ENCODE assay signal across 5 cellular contexts in genomic region chr2:25549571-25549970, GRCh38.
DNase-seq lines count a peak whose midpoint lies in the region; TF ChIP-seq lines count a peak whose summit lies in the region.
"Not testable (repeated sequence)": the region's sequence is repeated elsewhere in the genome, so short reads cannot be mapped to it uniquely, and the experiment has no call there.

No MANE protein-coding gene starts in this region.

- H3K27ac ChIP-seq in adrenal gland, ovary, testis: not testable (repeated sequence)

- H3K36me3 Mint-ChIP-seq in activated CD4-positive, alpha-beta T cell treated with anti-CD3 and anti-CD28 coated beads, Interleukin-2, amount 10 ng/mL, durations not matched to agents 24 days and 14 days (ENCODE audit: low read depth); nephron (ENCODE audit: low read depth): not testable (repeated sequence)

- H3K27ac Mint-ChIP-seq in activated CD4-positive, alpha-beta T cell treated with anti-CD3 and anti-CD28 coated beads, Interleukin-2, amount 10 ng/mL, durations not matched to agents 24 days and 14 days = not testable (repeated sequence)
- peak overlapping the region; percentile 7 to 86 (median 32) for H3K27ac Mint-ChIP-seq in nephron

- not testable (repeated sequence) for H3K4me3 ChIP-seq in adrenal gland, ovary, testis

- not testable (repeated sequence) for H3K4me3 Mint-ChIP-seq in activated CD4-positive, alpha-beta T cell treated with anti-CD3 and anti-CD28 coated beads, Interleukin-2, amount 10 ng/mL, durations not matched to agents 24 days and 14 days; nephron

- peak; percentile 27 for DNase-seq in activated CD4-positive, alpha-beta T cell treated with anti-CD3 and anti-CD28 coated beads, Interleukin-2, amount 10 ng/mL, durations not matched to agents 24 days and 14 days
- DNase-seq in adrenal gland (peak in 4 of 7 donors; percentile 27 to 42 (median 34)), ovary (peak; percentile 54 to 75 (median 69)), testis (peak; percentile 70)

- peaks cover 18% of the 10 kb centered on the region for H3K4me1 Mint-ChIP-seq in activated CD4-positive, alpha-beta T cell treated with anti-CD3 and anti-CD28 coated beads, Interleukin-2, amount 10 ng/mL, durations not matched to agents 24 days and 14 days
- peaks cover 23% of the 10 kb centered on the region for H3K4me1 Mint-ChIP-seq in nephron

- TF ChIP-seq CTCF in adrenal gland (IDR thresholded peaks at IDR 0.05); nephron (IDR thresholded peaks at IDR 0.05; ENCODE audit: unreplicated experiment in 3 of 3); ovary (IDR thresholded peaks at IDR 0.05); testis (IDR thresholded peaks at IDR 0.05): not testable (repeated sequence)

- not testable (repeated sequence) for H3K27me3 Mint-ChIP-seq in activated CD4-positive, alpha-beta T cell treated with anti-CD3 and anti-CD28 coated beads, Interleukin-2, amount 10 ng/mL, durations not matched to agents 24 days and 14 days; nephron (ENCODE audit: low read depth)

- TF ChIP-seq POLR2A in adrenal gland (IDR thresholded peaks at IDR 0.05); ovary (IDR thresholded peaks at IDR 0.05); testis (IDR thresholded peaks at IDR 0.05): not testable (repeated sequence)

- H3K4me1 ChIP-seq in adrenal gland (replicated peaks in 1 of 2) (peaks cover 0 to 12% of the 10 kb centered on the region in 2 donors), ovary (ENCODE audit: insufficient read depth) (peaks cover 13% of the 10 kb centered on the region), testis (peaks cover 17% of the 10 kb centered on the region)

- H3K9me3 Mint-ChIP-seq in activated CD4-positive, alpha-beta T cell treated with anti-CD3 and anti-CD28 coated beads, Interleukin-2, amount 10 ng/mL, durations not matched to agents 24 days and 14 days; nephron: not testable (repeated sequence)

- WGBS in adrenal gland, 4 donors = 62 to 80% (median 65%) methylated on average over 2 of the region's 2 CpGs
- 24 to 32% (median 29%) methylated on average over 2 of the region's 2 CpGs for WGBS in ovary, 3 donors
- 40 to 53% methylated on average over 2 of the region's 2 CpGs for WGBS in testis, 2 donors

- intact Hi-C loops in activated CD4-positive, alpha-beta T cell treated with anti-CD3 and anti-CD28 coated beads, Interleukin-2, amount 10 ng/mL, durations not matched to agents 24 days and 14 days (cut with micrococcal nuclease); adrenal gland (cut with DNase I); ovary (cut with DNase I); testis (cut with DNase I; ENCODE audit: low total_unique reads): not testable (repeated sequence)

- not testable (repeated sequence) for H3K9me3 ChIP-seq in adrenal gland (replicated peaks in 1 of 3); ovary; testis

- H3K27me3 ChIP-seq in adrenal gland, ovary, testis: not testable (repeated sequence)

- TF ChIP-seq EP300 in ovary (IDR thresholded peaks at IDR 0.05) = not testable (repeated sequence)

- H3K36me3 ChIP-seq in adrenal gland (replicated peaks in 1 of 2); ovary; testis (ENCODE audit: low read depth, missing control alignments): not testable (repeated sequence)
